8 cellular contexts compared by ENCODE assay signal in the genomic region with DNA sequence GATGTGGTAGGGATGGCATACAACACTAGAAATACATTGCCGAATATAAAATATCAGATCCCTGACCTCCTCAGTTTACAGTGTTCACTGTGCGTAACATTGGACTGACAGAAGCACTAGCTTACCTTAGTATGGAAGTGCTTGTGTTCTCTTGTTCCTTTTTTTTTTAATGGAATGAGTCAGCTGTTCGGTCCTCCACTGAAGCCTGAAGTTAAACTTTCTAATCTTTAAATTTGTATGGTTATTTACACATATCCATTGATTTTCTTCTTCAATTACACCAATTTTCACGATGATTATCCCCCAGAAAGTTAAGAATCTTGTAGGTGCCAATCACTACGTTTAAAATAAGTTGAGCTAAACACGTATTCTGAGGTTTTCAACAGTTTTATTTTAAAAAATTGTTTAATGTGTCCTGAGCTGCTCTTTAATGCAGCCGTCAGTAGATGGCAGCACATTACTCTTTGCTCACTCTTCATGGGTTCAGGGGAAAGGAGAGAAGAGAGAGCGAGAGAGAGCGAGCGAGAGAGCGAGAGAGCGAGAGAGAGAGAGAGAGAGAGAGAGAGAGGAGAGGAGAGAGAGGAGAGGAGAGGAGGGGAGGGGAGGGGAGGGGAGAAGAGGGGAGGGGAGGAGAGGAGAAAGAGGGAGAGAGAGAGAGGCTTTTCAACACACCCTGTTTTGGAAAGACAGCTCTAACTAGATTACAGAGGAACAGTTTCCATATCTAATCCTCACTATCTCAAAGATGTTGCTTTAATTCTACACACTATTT.
A peak's percentile ranks its signal among the peaks of the same experiment; 100 is the strongest.
DNase-seq lines count a peak whose midpoint lies in the region; ATAC-seq and TF ChIP-seq lines count a peak whose summit lies in the region.

No MANE protein-coding gene starts in this region.

- WGBS in lung, 2 donors: 18 to 21% methylated on average over 7 to 12 of the region's 12 CpGs

- ATAC-seq in HG02970 (IDR thresholded peaks at IDR 0.05; ENCODE audit: low FRiP score, unreplicated experiment): peak; percentile 66
- ATAC-seq in lung (ENCODE audit: insufficient read depth, low FRiP score): no peak

- peak; percentile 69 for TF ChIP-seq CTCF in lung (IDR thresholded peaks at IDR 0.05; ENCODE audit: control extremely low read depth, extremely low read depth)

- no peaks in the 10 kb centered on the region for H3K36me3 ChIP-seq in lung (ENCODE audit: control insufficient read depth in 2 of 2, insufficient read depth in 2 of 2, low read length in 2 of 2)

- no peak overlapping the region for H3K27ac ChIP-seq in lung (ENCODE audit: low read depth in 1 of 2, low read length in 1 of 2)

- H3K27me3 ChIP-seq in lung (ENCODE audit: control insufficient read depth, insufficient read depth): no peaks in the 10 kb centered on the region

- DNase-seq in NK-92 treated with Interleukin-12 subunit alpha and Interleukin-12 subunit beta, amount 100 ng/mL, for 24 hours (lab: John Stamatoyannopoulos, UW): peak; percentile 3
- no peak for DNase-seq in NK-92 (lab: John Stamatoyannopoulos, UW; ENCODE audit: unreplicated experiment)
- DNase-seq in NCI-H2227 (lab: John Stamatoyannopoulos, UW; ENCODE audit: unreplicated experiment): peak; percentile 65
- peak; percentile 39 for DNase-seq in activated CD4-positive, CD25-positive, alpha-beta regulatory T cell treated with anti-CD3 and anti-CD28 coated beads, Interleukin-2, amount 50 U/mL, for 72 hours
- DNase-seq in dermis blood vessel endothelial cell: peak; percentile 81
- peak; percentile 42 for DNase-seq in lung (ENCODE audit: low spot score)
- DNase-seq in stimulated activated CD8-positive, alpha-beta memory T cell treated with anti-CD3 and anti-CD28 coated beads, Interleukin-15, amount 100 ng/mL, for 1 hour (ENCODE audit: low read depth): peak; percentile 22

- no peaks in the 10 kb centered on the region for H3K9me3 ChIP-seq in lung (ENCODE audit: control insufficient read depth in 2 of 2, insufficient read depth in 1 of 2, low read length in 1 of 2)

- H3K4me1 ChIP-seq in lung (ENCODE audit: control insufficient read depth in 2 of 2, insufficient read depth in 2 of 2, low read length in 2 of 2): peaks cover 0 to 3% of the 10 kb centered on the region in 2 donors

- no peak overlapping the region for H3K4me3 ChIP-seq in lung
